In genomic region chr17:50558581-50558954, GRCh38 we compare ENCODE assay signal across 13 cellular contexts. TPM values are rescaled to one million over a fixed set of nuclear protein-coding genes. Genes with fewer than 3 reads are reported as not detected.
DNase-seq lines count a peak whose midpoint lies in the region; ATAC-seq, FAIRE-seq and TF ChIP-seq lines count a peak whose summit lies in the region.
"Had no signal": no experiment of that assay in that cellular context is flagged by ENCODE, and none has a peak within 500 bp of the region (broad histone marks: within the 10 kb centered on the region; RNA-seq: fewer than 3 reads in every experiment).

No MANE protein-coding gene starts in this region.

- peak; percentile 3; the same call in 2 of the 3 replicates for ATAC-seq in HepG2
- no peak for ATAC-seq in right lobe of liver
- no peak for ATAC-seq in naive B cell (ENCODE audit: low read depth in 2 of 2)
- ATAC-seq in GM21528 (IDR thresholded peaks at IDR 0.05; ENCODE audit: low FRiP score, unreplicated experiment), result no peak

- POLR2A ChIA-PET in HepG2 (lab: Yijun Ruan, JAX), result interaction anchor here (1.0 kb wide), 1 partner anchor 16 kb away, joined by 3 read pairs; no protein-coding TSS in a partner anchor

- peaks cover 5% of the 10 kb centered on the region; the same call in 1 of the 2 replicates for H4K20me1 ChIP-seq in HepG2 (ENCODE audit: insufficient read depth, low read length)

- H3K9me3 ChIP-seq in HepG2 (ENCODE audit: low read length) (no peaks in the 10 kb centered on the region), right lobe of liver (no peaks in the 10 kb centered on the region), HAP-1 (no peaks in the 10 kb centered on the region)

- no peak overlapping the region for H3K9ac ChIP-seq in HepG2 (ENCODE audit: insufficient read depth, low read depth, low read length)
- H3K9ac ChIP-seq: GM23248, parathyroid adenoma had no signal

- TF ChIP-seq CTCF in HepG2 (CRISPR knock-in tag; IDR thresholded peaks at IDR 0.05), result no peak; the same call in 1 of the 2 replicates
- TF ChIP-seq CTCF in right lobe of liver (IDR thresholded peaks at IDR 0.05), result no peak
- TF ChIP-seq CTCF in brain (conservative IDR thresholded peaks at IDR 0.05), result no peak

- TF ChIP-seq POLR2A in HepG2 (IDR thresholded peaks at IDR 0.05; ENCODE audit: insufficient read depth in 1 of 2, low read depth in 2 of 2, low read length in 2 of 2) (no peak), right lobe of liver (IDR thresholded peaks at IDR 0.05) (no peak), H54 (IDR thresholded peaks at IDR 0.05; ENCODE audit: low read depth, low read length) (no peak)

- H3K36me3 Mint-ChIP-seq in brain, result no peaks in the 10 kb centered on the region
- no peaks in the 10 kb centered on the region for H3K36me3 Mint-ChIP-seq in naive B cell

- H3K27ac Mint-ChIP-seq in brain (peak overlapping the region in 2 of 5 experiments; percentile 28 to 67), naive B cell (no peak overlapping the region)

- H3K9me3 Mint-ChIP-seq in brain (peaks cover 0 to 3% (median 0%) of the 10 kb centered on the region in 5 experiments), naive B cell (no peaks in the 10 kb centered on the region)

- in situ Hi-C loops in HepG2 (cut with HindIII; ENCODE audit: extremely low pct_ligation_motif_present, low pct_unique_long_range_greater_than_20kb), result no loop called here
- in situ Hi-C loops in HAP-1 (cut with MboI; ENCODE audit: low sequenced_read_pairs), result no loop called here

- H3K4me2 ChIP-seq in HepG2 (ENCODE audit: low read depth, low read length), result no peak overlapping the region

- H3K4me1 ChIP-seq in HepG2 (ENCODE audit: insufficient read depth, low read length), result peaks cover 9% of the 10 kb centered on the region
- H3K4me1 ChIP-seq in right lobe of liver, result peaks cover 0 to 22% (median 6%) of the 10 kb centered on the region in 4 donors
- peaks cover 14% of the 10 kb centered on the region for H3K4me1 ChIP-seq in HAP-1

- WGBS in HepG2 (ENCODE audit: low lambda C conversion rate), result 80% methylated on average over 12 of the region's 18 CpGs
- 24% methylated on average over 8 of the region's 18 CpGs for WGBS in right lobe of liver (ENCODE audit: insufficient coverage, low coverage, low lambda C conversion rate, missing lambda C conversion rate)

- H3K4me3 Mint-ChIP-seq in brain, result peak overlapping the region; percentile 80 to 93 (median 88)
- H3K4me3 Mint-ChIP-seq in naive B cell, result peak overlapping the region; percentile 81 to 90 (median 86)

- H3K36me3 ChIP-seq in HepG2 (replicated peaks in 1 of 2; ENCODE audit: control insufficient read depth in 1 of 2, insufficient read depth in 2 of 2, low read length in 2 of 2), result no peaks in the 10 kb centered on the region; a peak in 1 of 5 replicates
- H3K36me3 ChIP-seq in right lobe of liver, result peaks cover 0 to 5% (median 0%) of the 10 kb centered on the region in 4 donors
- no peaks in the 10 kb centered on the region for H3K36me3 ChIP-seq in HAP-1 (replicated peaks)

- TF ChIP-seq EP300 in HepG2 (IDR thresholded peaks at IDR 0.05; ENCODE audit: low read depth in 2 of 2, low read length in 2 of 2) (no peak), HepG2 (CRISPR knock-in tag; IDR thresholded peaks at IDR 0.05; ENCODE audit: borderline replicate concordance) (no peak)

- BruUV-seq in HepG2 (replicated peaks; lab: Mats Ljungman, UMichigan), result no TSS peak

- H3K79me2 ChIP-seq in HepG2 (ENCODE audit: insufficient read depth, low read length), result no peaks in the 10 kb centered on the region
- H3K79me2 ChIP-seq: parathyroid adenoma had no signal

- H3K27me3 Mint-ChIP-seq in brain (peaks cover 33% of the 10 kb centered on the region), naive B cell (peaks cover 36 to 64% (median 59%) of the 10 kb centered on the region in 3 donors)

- H3K27ac ChIP-seq in HepG2 (ENCODE audit: extremely low read length, insufficient read depth, low read length) (no peak overlapping the region), right lobe of liver (no peak overlapping the region)
- H3K27ac ChIP-seq: GM23248, parathyroid adenoma had no signal

- no peak overlapping the region for H2AFZ ChIP-seq in HepG2 (ENCODE audit: low read length)
- H2AFZ ChIP-seq: parathyroid adenoma had no signal

- TF ChIP-seq RAD21 in HepG2 (CRISPR knock-in tag; IDR thresholded peaks at IDR 0.05), result no peak

- H3K4me1 Mint-ChIP-seq in brain, result peaks cover 56% of the 10 kb centered on the region
- peaks cover 16 to 32% (median 25%) of the 10 kb centered on the region in 3 donors for H3K4me1 Mint-ChIP-seq in naive B cell

- H3K4me3 ChIP-seq in HepG2 (replicated peaks in 1 of 3; ENCODE audit: insufficient read depth in 1 of 3, low read depth in 2 of 3, low read length in 3 of 3) (no peak overlapping the region), right lobe of liver (no peak overlapping the region), HAP-1 (no peak overlapping the region; the same call in 1 of the 2 replicates)

- DNase-seq in HepG2 (ENCODE audit: low spot score) (no peak), right lobe of liver (no peak), naive B cell (no peak), H54 (ENCODE audit: insufficient read length, low spot score) (no peak), HAP-1 (ENCODE audit: low spot score in 2 of 2) (no peak), germinal center (ENCODE audit: low spot score) (no peak)
- DNase-seq: activated T-cell treated with anti-CD3 and anti-CD28 coated beads for 4 hours, GM23248, NCI-H1930 had no signal

- H3K27me3 ChIP-seq in HepG2 (ENCODE audit: control insufficient read depth in 1 of 2, insufficient read depth in 2 of 2, low read length in 2 of 2), result peaks cover 19 to 27% of the 10 kb centered on the region in 2 experiments
- peaks cover 4 to 29% of the 10 kb centered on the region in 2 donors for H3K27me3 ChIP-seq in right lobe of liver
- peaks cover 31% of the 10 kb centered on the region for H3K27me3 ChIP-seq in HAP-1 (ENCODE audit: low read depth)

- CTCF ChIA-PET in HepG2 (lab: Yijun Ruan, JAX; ENCODE audit: low intra/inter-chr PET ratio, low total read pairs), result no interaction called here

- FAIRE-seq in HepG2 (lab: Jason Lieb, UNC) (no peak), H54 (lab: Jason Lieb, UNC) (no peak)

- intact Hi-C loops in HepG2 (cut with micrococcal nuclease; ENCODE audit: unreplicated experiment) (no loop called here), right lobe of liver (cut with DNase I) (loop anchor here in 1 of 2 donors (10.0 kb wide), 1 partner anchor 276 kb away; the partner anchor contains the start of gene WFIKKN2)

RNA-seq across cellular contexts. Expression of gene CACNA1G, which starts 1.9 kb away (rescaled TPM):
- 0.02 TPM in 1 of 2 replicates, not detected in the other for total RNA-seq in HepG2 (2016; rRNA removed; fragmentation: Illumina TruSeq; extraction: Trizol)
- not detected in 2 replicates for total RNA-seq in HepG2 (2016; cell fraction: cytosol; rRNA removed; fragmentation: Illumina TruSeq; extraction: Trizol; ENCODE audit: low read depth)
- total RNA-seq in HepG2 (2016; cell fraction: insoluble cytoplasmic fraction; rRNA removed; fragmentation: Illumina TruSeq; extraction: Trizol), result not detected in 2 replicates
- not detected in 2 replicates for total RNA-seq in HepG2 (2016; cell fraction: membrane; rRNA removed; fragmentation: Illumina TruSeq; extraction: Trizol)
- not detected in 2 replicates for total RNA-seq in HepG2 (2016; cell fraction: nucleus; rRNA removed; fragmentation: Illumina TruSeq; extraction: Trizol)
- polyA plus RNA-seq in HepG2 (2011; rRNA removed), result 0.01 TPM in 1 of 2 replicates, not detected in the other
- 0.01 TPM in 1 of 2 replicates, not detected in the other for polyA plus RNA-seq in HepG2 (2011; cell fraction: cytosol; rRNA removed)
- 0.02 and 0.08 TPM in 2 replicates for polyA plus RNA-seq in HepG2 (2011; cell fraction: nucleus; rRNA removed)
- polyA plus RNA-seq in HepG2 (2012), result not detected in 2 replicates
- not detected in 2 replicates for polyA plus RNA-seq in HepG2 (2016; cell fraction: cytosol; fragmentation: Illumina TruSeq; extraction: Trizol; ENCODE audit: low read depth)
- not detected in 2 replicates for polyA plus RNA-seq in HepG2 (2016; cell fraction: insoluble cytoplasmic fraction; fragmentation: Illumina TruSeq; extraction: Trizol; ENCODE audit: low read depth)
- polyA plus RNA-seq in HepG2 (2016; cell fraction: membrane; fragmentation: Illumina TruSeq; extraction: Trizol; ENCODE audit: low read depth), result not detected in 2 replicates
- polyA plus RNA-seq in HepG2 (2016; cell fraction: nucleus; fragmentation: Illumina TruSeq; extraction: Trizol; ENCODE audit: insufficient read depth, low read depth), result not detected in 2 replicates
- polyA minus RNA-seq in HepG2 (2011; rRNA and poly(A)+ RNA removed; ENCODE audit: low replicate concordance), result not detected in 2 replicates
- not detected in 2 replicates for polyA minus RNA-seq in HepG2 (2011; cell fraction: cytosol; rRNA and poly(A)+ RNA removed)
- not detected in 2 replicates for polyA minus RNA-seq in HepG2 (2011; cell fraction: nucleus; rRNA and poly(A)+ RNA removed)
- total RNA-seq in right lobe of liver, result not detected
- polyA plus RNA-seq in brain (ENCODE audit: insufficient read depth, low read depth, low replicate concordance), result 2.0 TPM
- polyA plus RNA-seq in naive B cell (ENCODE audit: low read depth in 6 of 6), result not detected

RNA-seq across cellular contexts. Expression of gene SPATA20, which starts 11.6 kb away (rescaled TPM):
- total RNA-seq in HepG2 (2016; rRNA removed; fragmentation: Illumina TruSeq; extraction: Trizol) (35.7 and 64.8 TPM in 2 replicates), right lobe of liver (100 to 1,000 TPM in 1 of 6 experiments, 10 to 100 TPM in 5; 29.6 to 203 (median 34.2) TPM)
- total RNA-seq in HepG2 (2016; cell fraction: cytosol; rRNA removed; fragmentation: Illumina TruSeq; extraction: Trizol; ENCODE audit: low read depth), result 38.7 and 45.5 TPM in 2 replicates
- 31.6 and 65.5 TPM in 2 replicates for total RNA-seq in HepG2 (2016; cell fraction: insoluble cytoplasmic fraction; rRNA removed; fragmentation: Illumina TruSeq; extraction: Trizol)
- total RNA-seq in HepG2 (2016; cell fraction: membrane; rRNA removed; fragmentation: Illumina TruSeq; extraction: Trizol), result 64.2 and 68.5 TPM in 2 replicates
- 65.8 and 68.8 TPM in 2 replicates for total RNA-seq in HepG2 (2016; cell fraction: nucleus; rRNA removed; fragmentation: Illumina TruSeq; extraction: Trizol)
- polyA plus RNA-seq in HepG2 (2011; rRNA removed) (36.1 and 38.1 TPM in 2 replicates), brain (ENCODE audit: insufficient read depth, low read depth, low replicate concordance) (22.1 TPM), naive B cell (ENCODE audit: low read depth in 6 of 6) (10 to 100 TPM in 4 of 6 donors, 1 to 10 TPM in 2; 8.2 to 17.0 (median 11.9) TPM)
- polyA plus RNA-seq in HepG2 (2011; cell fraction: cytosol; rRNA removed), result 16.3 and 29.3 TPM in 2 replicates
- polyA plus RNA-seq in HepG2 (2011; cell fraction: nucleus; rRNA removed), result 301 and 348 TPM in 2 replicates
- 22.4 and 25.0 TPM in 2 replicates for polyA plus RNA-seq in HepG2 (2012)
- 38.7 and 44.0 TPM in 2 replicates for polyA plus RNA-seq in HepG2 (2016; cell fraction: cytosol; fragmentation: Illumina TruSeq; extraction: Trizol; ENCODE audit: low read depth)
- polyA plus RNA-seq in HepG2 (2016; cell fraction: insoluble cytoplasmic fraction; fragmentation: Illumina TruSeq; extraction: Trizol; ENCODE audit: low read depth), result 36.7 and 39.9 TPM in 2 replicates
- 62.1 and 66.1 TPM in 2 replicates for polyA plus RNA-seq in HepG2 (2016; cell fraction: membrane; fragmentation: Illumina TruSeq; extraction: Trizol; ENCODE audit: low read depth)
- 150 and 152 TPM in 2 replicates for polyA plus RNA-seq in HepG2 (2016; cell fraction: nucleus; fragmentation: Illumina TruSeq; extraction: Trizol; ENCODE audit: insufficient read depth, low read depth)
- polyA minus RNA-seq in HepG2 (2011; rRNA and poly(A)+ RNA removed; ENCODE audit: low replicate concordance), result 11.3 and 57.4 TPM in 2 replicates
- polyA minus RNA-seq in HepG2 (2011; cell fraction: cytosol; rRNA and poly(A)+ RNA removed), result 12.1 and 17.9 TPM in 2 replicates
- polyA minus RNA-seq in HepG2 (2011; cell fraction: nucleus; rRNA and poly(A)+ RNA removed), result 52.6 and 68.2 TPM in 2 replicates

RNA-seq across cellular contexts. Expression of gene EPN3, which starts 26.0 kb away (rescaled TPM):
- total RNA-seq in HepG2 (2016; rRNA removed; fragmentation: Illumina TruSeq; extraction: Trizol) (0.41 and 0.95 TPM in 2 replicates), right lobe of liver (under 1 TPM in 2 of 6 experiments, not detected in 4; 0.06 to 0.27 TPM)
- total RNA-seq in HepG2 (2016; cell fraction: cytosol; rRNA removed; fragmentation: Illumina TruSeq; extraction: Trizol; ENCODE audit: low read depth), result 0.88 and 1.1 TPM in 2 replicates
- 0.54 and 0.71 TPM in 2 replicates for total RNA-seq in HepG2 (2016; cell fraction: insoluble cytoplasmic fraction; rRNA removed; fragmentation: Illumina TruSeq; extraction: Trizol)
- 0.90 and 1.3 TPM in 2 replicates for total RNA-seq in HepG2 (2016; cell fraction: membrane; rRNA removed; fragmentation: Illumina TruSeq; extraction: Trizol)
- total RNA-seq in HepG2 (2016; cell fraction: nucleus; rRNA removed; fragmentation: Illumina TruSeq; extraction: Trizol), result 1.1 and 1.6 TPM in 2 replicates
- polyA plus RNA-seq in HepG2 (2011; rRNA removed) (0.05 and 0.11 TPM in 2 replicates), brain (ENCODE audit: insufficient read depth, low read depth, low replicate concordance) (2.1 TPM), naive B cell (ENCODE audit: low read depth in 6 of 6) (not detected)
- 0.04 and 0.09 TPM in 2 replicates for polyA plus RNA-seq in HepG2 (2011; cell fraction: cytosol; rRNA removed)
- 0.23 and 0.35 TPM in 2 replicates for polyA plus RNA-seq in HepG2 (2011; cell fraction: nucleus; rRNA removed)
- polyA plus RNA-seq in HepG2 (2012), result 0.09 and 0.15 TPM in 2 replicates
- 0.40 and 0.55 TPM in 2 replicates for polyA plus RNA-seq in HepG2 (2016; cell fraction: cytosol; fragmentation: Illumina TruSeq; extraction: Trizol; ENCODE audit: low read depth)
- polyA plus RNA-seq in HepG2 (2016; cell fraction: insoluble cytoplasmic fraction; fragmentation: Illumina TruSeq; extraction: Trizol; ENCODE audit: low read depth), result 1.2 and 1.4 TPM in 2 replicates
- 0.73 and 0.91 TPM in 2 replicates for polyA plus RNA-seq in HepG2 (2016; cell fraction: membrane; fragmentation: Illumina TruSeq; extraction: Trizol; ENCODE audit: low read depth)
- 1.2 and 1.7 TPM in 2 replicates for polyA plus RNA-seq in HepG2 (2016; cell fraction: nucleus; fragmentation: Illumina TruSeq; extraction: Trizol; ENCODE audit: insufficient read depth, low read depth)
- polyA minus RNA-seq in HepG2 (2011; rRNA and poly(A)+ RNA removed; ENCODE audit: low replicate concordance), result 0.35 and 1.4 TPM in 2 replicates
- 0.20 and 0.53 TPM in 2 replicates for polyA minus RNA-seq in HepG2 (2011; cell fraction: cytosol; rRNA and poly(A)+ RNA removed)
- polyA minus RNA-seq in HepG2 (2011; cell fraction: nucleus; rRNA and poly(A)+ RNA removed), result 1.1 and 3.2 TPM in 2 replicates
- total RNA-seq: GM23248 had no signal
- polyA plus RNA-seq: GM23248 had no signal

RNA-seq across cellular contexts. Expression of gene MYCBPAP, which starts 50.3 kb away (rescaled TPM):
- total RNA-seq in HepG2 (2016; rRNA removed; fragmentation: Illumina TruSeq; extraction: Trizol) (0.24 and 0.36 TPM in 2 replicates), right lobe of liver (under 1 TPM in 1 of 6 experiments, not detected in 5; 0.51 TPM)
- total RNA-seq in HepG2 (2016; cell fraction: cytosol; rRNA removed; fragmentation: Illumina TruSeq; extraction: Trizol; ENCODE audit: low read depth), result not detected in 2 replicates
- total RNA-seq in HepG2 (2016; cell fraction: insoluble cytoplasmic fraction; rRNA removed; fragmentation: Illumina TruSeq; extraction: Trizol), result 0.09 and 0.32 TPM in 2 replicates
- total RNA-seq in HepG2 (2016; cell fraction: membrane; rRNA removed; fragmentation: Illumina TruSeq; extraction: Trizol), result 0.41 TPM in 1 of 2 replicates, not detected in the other
- 0.47 and 1.0 TPM in 2 replicates for total RNA-seq in HepG2 (2016; cell fraction: nucleus; rRNA removed; fragmentation: Illumina TruSeq; extraction: Trizol)
- polyA plus RNA-seq in HepG2 (2011; rRNA removed) (0.18 and 0.22 TPM in 2 replicates), brain (ENCODE audit: insufficient read depth, low read depth, low replicate concordance) (0.61 TPM), naive B cell (ENCODE audit: low read depth in 6 of 6) (under 1 TPM in 3 of 6 donors, not detected in 3; 0.14 to 0.75 (median 0.47) TPM)
- 0.12 and 0.13 TPM in 2 replicates for polyA plus RNA-seq in HepG2 (2011; cell fraction: cytosol; rRNA removed)
- polyA plus RNA-seq in HepG2 (2011; cell fraction: nucleus; rRNA removed), result 0.69 and 1.0 TPM in 2 replicates
- polyA plus RNA-seq in HepG2 (2012), result 0.48 and 0.56 TPM in 2 replicates
- polyA plus RNA-seq in HepG2 (2016; cell fraction: cytosol; fragmentation: Illumina TruSeq; extraction: Trizol; ENCODE audit: low read depth), result not detected in 2 replicates
- polyA plus RNA-seq in HepG2 (2016; cell fraction: insoluble cytoplasmic fraction; fragmentation: Illumina TruSeq; extraction: Trizol; ENCODE audit: low read depth), result 0.36 and 0.41 TPM in 2 replicates
- 0.07 TPM in 1 of 2 replicates, not detected in the other for polyA plus RNA-seq in HepG2 (2016; cell fraction: membrane; fragmentation: Illumina TruSeq; extraction: Trizol; ENCODE audit: low read depth)
- 0.93 and 1.1 TPM in 2 replicates for polyA plus RNA-seq in HepG2 (2016; cell fraction: nucleus; fragmentation: Illumina TruSeq; extraction: Trizol; ENCODE audit: insufficient read depth, low read depth)
- polyA minus RNA-seq in HepG2 (2011; rRNA and poly(A)+ RNA removed; ENCODE audit: low replicate concordance), result 0.33 TPM in 1 of 2 replicates, not detected in the other
- polyA minus RNA-seq in HepG2 (2011; cell fraction: cytosol; rRNA and poly(A)+ RNA removed), result not detected in 2 replicates
- polyA minus RNA-seq in HepG2 (2011; cell fraction: nucleus; rRNA and poly(A)+ RNA removed), result 0.52 and 0.75 TPM in 2 replicates
- polyA plus RNA-seq: liver had no signal
